Comparison of ENCODE assay signal across 1 cellular context in genomic region chr15:96326551-96327154, GRCh38.
A peak's percentile ranks its signal among the peaks of the same experiment; 100 is the strongest.
TF ChIP-seq lines count a peak whose summit lies in the region.

No MANE protein-coding gene starts in this region.

TF ChIP-seq in K562, 482 proteins besides CTCF, POLR2A, EP300 and RAD21 (continued from another document):
- peak; percentile 20; the same call in 1 of the 2 replicates for TF ChIP-seq ARID4B (CRISPR knock-in tag; IDR thresholded peaks at IDR 0.05)
- peak in 1 of 2 experiments; percentile 71; a peak in 1 of 4 replicates for TF ChIP-seq MLLT1 (IDR thresholded peaks at IDR 0.05)
- peak; percentile 64 for TF ChIP-seq ZBTB7A (IDR thresholded peaks at IDR 0.05; ENCODE audit: borderline replicate concordance, control insufficient read depth, low read depth, low read length)
- no peak for TF ChIP-seq ASH1L (IDR thresholded peaks at IDR 0.05; ENCODE audit: borderline replicate concordance, low read depth, partially characterized antibody)
- TF ChIP-seq CBFA2T2 (conservative IDR thresholded peaks at IDR 0.05): peak; percentile 18
- TF ChIP-seq SUPT5H (IDR thresholded peaks at IDR 0.05): peak; percentile 46; the same call in 1 of the 2 replicates
- TF ChIP-seq GTF2E2 (tag; IDR thresholded peaks at IDR 0.05): 0 out of 2 replicates have a peak, but pooled peaks have one; percentile 51
- TF ChIP-seq ZNF561 (CRISPR knock-in tag; conservative IDR thresholded peaks at IDR 0.05): no peak
- no peak for TF ChIP-seq RHOXF2B (CRISPR knock-in tag; conservative IDR thresholded peaks at IDR 0.05)
- TF ChIP-seq E2F3 (CRISPR knock-in tag; IDR thresholded peaks at IDR 0.05): no peak
- TF ChIP-seq VEZF1 (CRISPR knock-in tag; IDR thresholded peaks at IDR 0.05): peak; percentile 70; the same call in 1 of the 2 replicates
- TF ChIP-seq ARHGAP35 (IDR thresholded peaks at IDR 0.05; ENCODE audit: partially characterized antibody): no peak
- TF ChIP-seq ZNF324 (CRISPR knock-in tag; IDR thresholded peaks at IDR 0.05): no peak
- TF ChIP-seq TCF3 (CRISPR knock-in tag; IDR thresholded peaks at IDR 0.05): peak; percentile 32
- TF ChIP-seq TAF1 (IDR thresholded peaks at IDR 0.05; ENCODE audit: control insufficient read depth, extremely low read depth, insufficient read depth, low read length, severe bottlenecking): peak; percentile 33
- TF ChIP-seq AFF4 (CRISPR knock-in tag; IDR thresholded peaks at IDR 0.05): peak; percentile 50; the same call in 1 of the 2 replicates
- no peak for TF ChIP-seq SMAD2 (IDR thresholded peaks at IDR 0.05; ENCODE audit: low read depth, low read length)
- TF ChIP-seq NFIC (IDR thresholded peaks at IDR 0.05): peak; percentile 15; the same call in 1 of the 2 replicates
- TF ChIP-seq SRF (CRISPR knock-in tag; IDR thresholded peaks at IDR 0.05): 0 out of 4 replicates have a peak, but pooled peaks of 1 of the 2 experiments have one; percentile 24
- no peak for TF ChIP-seq ZNF589 (CRISPR knock-in tag; IDR thresholded peaks at IDR 0.05; ENCODE audit: low read depth)
- no peak for TF ChIP-seq STAT5B (CRISPR knock-in tag; IDR thresholded peaks at IDR 0.05)
- TF ChIP-seq PKNOX1 (IDR thresholded peaks at IDR 0.05): no peak
- no peak for TF ChIP-seq STAG1 (CRISPR knock-in tag; IDR thresholded peaks at IDR 0.05; ENCODE audit: borderline replicate concordance)
- peak; percentile 31; the same call in 1 of the 2 replicates for TF ChIP-seq PHF8 (IDR thresholded peaks at IDR 0.05; ENCODE audit: borderline replicate concordance, low read length)
- peak; percentile 64; the same call in 1 of the 2 replicates for TF ChIP-seq KAT7 (CRISPR knock-in tag; IDR thresholded peaks at IDR 0.05; ENCODE audit: borderline replicate concordance)
- TF ChIP-seq TOE1 (IDR thresholded peaks at IDR 0.05; ENCODE audit: borderline replicate concordance): no peak
- no peak for TF ChIP-seq TOE1 (CRISPR knock-in tag; IDR thresholded peaks at IDR 0.05; ENCODE audit: borderline replicate concordance, low read depth)
- TF ChIP-seq CBX1 (IDR thresholded peaks at IDR 0.05; ENCODE audit: low read depth): 0 out of 2 replicates have a peak, but pooled peaks have one; percentile 50
- no peak for TF ChIP-seq DEAF1 (CRISPR knock-in tag; IDR thresholded peaks at IDR 0.05)
- no peak for TF ChIP-seq POLR2AphosphoS5 (IDR thresholded peaks at IDR 0.05; ENCODE audit: control insufficient read depth, insufficient read depth, low read depth, low read length)
- no peak for TF ChIP-seq GTF2B (IDR thresholded peaks at IDR 0.05; ENCODE audit: extremely low read depth, insufficient read length)
- no peak for TF ChIP-seq GMEB1 (CRISPR knock-in tag; IDR thresholded peaks at IDR 0.05)
